ENCODE assay signal across 23 cellular contexts in the genomic region with DNA sequence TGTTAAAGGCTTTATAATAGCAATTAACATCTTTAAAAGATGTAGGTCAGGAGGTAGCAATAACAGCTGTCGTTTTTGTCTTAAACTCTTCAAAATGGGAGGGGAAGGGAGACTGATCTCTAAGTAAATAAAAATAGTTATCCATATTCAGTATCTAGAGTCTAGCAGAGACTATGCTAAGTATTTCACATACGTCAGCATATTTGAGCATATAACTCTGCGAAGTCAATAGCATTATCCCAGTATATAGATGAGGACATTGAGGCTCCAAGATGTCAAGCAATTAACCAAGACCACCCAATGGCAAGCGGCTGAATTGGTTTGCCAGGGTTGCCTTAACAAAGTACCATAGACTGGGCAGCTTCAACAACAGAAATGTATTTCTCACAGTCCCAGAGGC.
DNase-seq lines count a peak whose midpoint lies in the region; ATAC-seq, FAIRE-seq and TF ChIP-seq lines count a peak whose summit lies in the region.
"Had no signal": no experiment of that assay in that cellular context is flagged by ENCODE, and none has a peak within 500 bp of the region (broad histone marks: within the 10 kb centered on the region; RNA-seq: fewer than 3 reads in every experiment).

No MANE protein-coding gene starts in this region.

- no peak overlapping the region for H2BK20ac ChIP-seq in IMR-90 (ENCODE audit: low read depth, low read length)
- H2BK20ac ChIP-seq in H1 (ENCODE audit: low read length) = no peak overlapping the region

- H3K36me3 Mint-ChIP-seq in endothelial cell (ENCODE audit: low read depth, unreplicated experiment) = no peaks in the 10 kb centered on the region
- H3K36me3 Mint-ChIP-seq: CD8-positive, alpha-beta T cell had no signal

- H3K23ac ChIP-seq in IMR-90 (ENCODE audit: low read depth, low read length) (no peak overlapping the region), H1 (ENCODE audit: insufficient read length) (no peak overlapping the region), mesendoderm (ENCODE audit: low read length) (no peak overlapping the region)

- no peak for ATAC-seq in A549
- ATAC-seq in IMR-90 (ENCODE audit: low read depth) = no peak
- no peak for ATAC-seq in gastrocnemius medialis
- ATAC-seq: CD8-positive, alpha-beta T cell had no signal

- TF ChIP-seq RAD21 in A549 (conservative IDR thresholded peaks at IDR 0.05 in 1 of 2, IDR thresholded peaks at IDR 0.05 in 1 of 2) (no peak), IMR-90 (IDR thresholded peaks at IDR 0.05; ENCODE audit: low read length) (no peak), H1 (IDR thresholded peaks at IDR 0.05 in 1 of 2, conservative IDR thresholded peaks at IDR 0.05 in 1 of 2; ENCODE audit: low read depth in 2 of 2, low read length in 2 of 2) (no peak)

- peaks cover 2% of the 10 kb centered on the region for H3K27me3 Mint-ChIP-seq in endothelial cell (ENCODE audit: unreplicated experiment)
- H3K27me3 Mint-ChIP-seq: CD4-positive, alpha-beta T cell had no signal

- no peak overlapping the region for H2AK5ac ChIP-seq in IMR-90 (ENCODE audit: low read depth, low read length)
- H2AK5ac ChIP-seq in H1 (ENCODE audit: low read depth, low read length) = no peak overlapping the region
- no peak overlapping the region for H2AK5ac ChIP-seq in mesendoderm (ENCODE audit: low read length)

- peaks cover 2% of the 10 kb centered on the region; the same call in 1 of the 2 replicates for H3K9me1 ChIP-seq in IMR-90 (ENCODE audit: insufficient read depth, low read length)

- H4K91ac ChIP-seq in IMR-90 (ENCODE audit: insufficient read depth, low read depth, low read length) (no peak overlapping the region), H1 (replicated peaks; ENCODE audit: insufficient read length, low read length) (no peak overlapping the region)

- no peak overlapping the region for H4K8ac ChIP-seq in IMR-90 (ENCODE audit: low read depth in 2 of 2, low read length in 2 of 2)
- H4K8ac ChIP-seq in H1 (ENCODE audit: extremely low read depth, insufficient read depth, low read length) = no peak overlapping the region
- no peak overlapping the region for H4K8ac ChIP-seq in mesendoderm (ENCODE audit: low read depth, low read length)

- no peak overlapping the region for H2BK15ac ChIP-seq in IMR-90 (ENCODE audit: low read depth, low read length)
- no peak overlapping the region for H2BK15ac ChIP-seq in H1 (ENCODE audit: low read length)
- no peak overlapping the region for H2BK15ac ChIP-seq in mesendoderm (replicated peaks; ENCODE audit: low read depth)

- no peak overlapping the region for H3K56ac ChIP-seq in IMR-90 (ENCODE audit: extremely low read depth, insufficient read depth, low read length)
- no peak overlapping the region for H3K56ac ChIP-seq in H1 (replicated peaks; ENCODE audit: insufficient read length, low read depth, low read length)
- H3K56ac ChIP-seq in mesendoderm (ENCODE audit: low read length) = no peak overlapping the region

- H3K4me3 ChIP-seq in A549 = no peak overlapping the region
- no peak overlapping the region for H3K4me3 ChIP-seq in IMR-90 (ENCODE audit: insufficient read depth, low read depth, low read length)
- H3K4me3 ChIP-seq in H1 (ENCODE audit: extremely low read depth in 1 of 4, insufficient read depth in 2 of 4, low read depth in 3 of 4, low read length in 4 of 4) = no peak overlapping the region
- no peak overlapping the region for H3K4me3 ChIP-seq in mesendoderm (ENCODE audit: low read length)
- no peak overlapping the region for H3K4me3 ChIP-seq in gastrocnemius medialis
- H3K4me3 ChIP-seq: BLaER1 treated with 17β-estradiol and CSF1 and Interleukin-3, amounts not matched to agents 10 nM and 100 nM had no signal

- H2BK5ac ChIP-seq in IMR-90 (ENCODE audit: low read depth, low read length, poor library complexity, severe bottlenecking) = no peak overlapping the region
- H2BK5ac ChIP-seq in H1 (ENCODE audit: low read depth, low read length) = no peak overlapping the region
- H2BK5ac ChIP-seq in mesendoderm (ENCODE audit: low read length) = no peak overlapping the region

- no peak overlapping the region for H3K4ac ChIP-seq in IMR-90 (ENCODE audit: low read depth, low read length)
- no peak overlapping the region for H3K4ac ChIP-seq in H1 (replicated peaks; ENCODE audit: insufficient read length, low read depth, low read length)
- H3K4ac ChIP-seq in mesendoderm (ENCODE audit: low read depth, low read length) = peak overlapping the region; percentile 46

- no peaks in the 10 kb centered on the region for H3K9me3 Mint-ChIP-seq in endothelial cell (ENCODE audit: unreplicated experiment)
- H3K9me3 Mint-ChIP-seq: CD4-positive, alpha-beta T cell; CD8-positive, alpha-beta T cell had no signal

- WGBS in A549 (ENCODE audit: missing lambda C conversion rate) = 58% methylated on average over 4 of the region's 4 CpGs
- no CpG with 5 or more reads among the region's 4 CpGs for WGBS in IMR-90 (ENCODE audit: extremely low coverage in 2 of 2, insufficient read length in 1 of 2), 2 experiments
- 94% methylated on average over 4 of the region's 4 CpGs; no CpG with 5 or more reads in 1 of the 2 experiments for WGBS in H1 (ENCODE audit: extremely low coverage in 1 of 2, insufficient coverage in 1 of 2, insufficient read length in 1 of 2, insufficient replicate concordance in 2 of 2, low coverage in 1 of 2, low lambda C conversion rate in 2 of 2, missing lambda C conversion rate in 1 of 2), 2 experiments
- WGBS in mesendoderm (ENCODE audit: extremely low coverage, insufficient coverage, low lambda C conversion rate) = no CpG with 5 or more reads among the region's 4 CpGs

- no peak for FAIRE-seq in A549 (lab: Jason Lieb, UNC)
- FAIRE-seq in H1 (lab: Jason Lieb, UNC) = no peak
- FAIRE-seq: A204.1, D721Med, G401.6, GM12891, GM19239 had no signal

- H3K4me1 ChIP-seq in A549 (no peaks in the 10 kb centered on the region), IMR-90 (ENCODE audit: control insufficient read depth, insufficient read depth, low read length) (peaks cover 5% of the 10 kb centered on the region; the same call in 1 of the 2 replicates), H1 (replicated peaks in 1 of 4; ENCODE audit: control insufficient read depth in 3 of 4, insufficient read depth in 4 of 4, low read length in 3 of 4) (peaks cover 6 to 37% (median 28%) of the 10 kb centered on the region in 4 experiments; a peak in 6 of 7 replicates), mesendoderm (ENCODE audit: control insufficient read depth, low read depth, low read length) (peaks cover 8% of the 10 kb centered on the region), gastrocnemius medialis (no peaks in the 10 kb centered on the region)
- H3K4me1 ChIP-seq: BLaER1 treated with 17β-estradiol and CSF1 and Interleukin-3, amounts not matched to agents 10 nM and 100 nM; Caco-2 had no signal

- no peaks in the 10 kb centered on the region for H3K27me3 ChIP-seq in IMR-90 (ENCODE audit: control insufficient read depth, insufficient read depth, low read length)
- H3K27me3 ChIP-seq in H1 (replicated peaks in 1 of 4; ENCODE audit: control insufficient read depth in 3 of 4, extremely low read depth in 1 of 4, insufficient read depth in 3 of 4, low read length in 3 of 4) = 0 out of 7 replicates have a peak, but pooled peaks cover 0 to 2% (median 0%) of the 10 kb centered on the region in 4 experiments
- H3K27me3 ChIP-seq in mesendoderm (ENCODE audit: insufficient read depth, low read length, poor library complexity) = no peaks in the 10 kb centered on the region
- no peaks in the 10 kb centered on the region for H3K27me3 ChIP-seq in gastrocnemius medialis
- H3K27me3 ChIP-seq: BLaER1 treated with 17β-estradiol and CSF1 and Interleukin-3, amounts not matched to agents 10 nM and 100 nM had no signal

- H3K9me3 ChIP-seq in A549 (no peaks in the 10 kb centered on the region), IMR-90 (ENCODE audit: control insufficient read depth, insufficient read depth, low read length) (no peaks in the 10 kb centered on the region), H1 (ENCODE audit: insufficient read depth in 2 of 2, low read depth in 1 of 2, low read length in 1 of 2) (no peaks in the 10 kb centered on the region), gastrocnemius medialis (no peaks in the 10 kb centered on the region)
- H3K9me3 ChIP-seq: BLaER1 treated with 17β-estradiol and CSF1 and Interleukin-3, amounts not matched to agents 10 nM and 100 nM; Caco-2 had no signal

- no peak overlapping the region for H3K27ac ChIP-seq in A549
- H3K27ac ChIP-seq in IMR-90 (ENCODE audit: insufficient read depth, low read length) = no peak overlapping the region
- H3K27ac ChIP-seq in H1 (ENCODE audit: low read depth, low read length) = no peak overlapping the region
- no peak overlapping the region for H3K27ac ChIP-seq in mesendoderm (ENCODE audit: low read depth, low read length)
- no peak overlapping the region for H3K27ac ChIP-seq in gastrocnemius medialis
- H3K27ac ChIP-seq: BLaER1 treated with 17β-estradiol and CSF1 and Interleukin-3, amounts not matched to agents 10 nM and 100 nM; C4-2B had no signal

- H4K5ac ChIP-seq in IMR-90 (ENCODE audit: low read depth, low read length) = no peak overlapping the region
- H4K5ac ChIP-seq in H1 (ENCODE audit: insufficient read length, low read depth, low read length) = no peak overlapping the region
- no peak overlapping the region for H4K5ac ChIP-seq in mesendoderm (ENCODE audit: low read length)

- H3K14ac ChIP-seq in IMR-90 (replicated peaks; ENCODE audit: low read depth, low read length) = no peak overlapping the region
- no peak overlapping the region for H3K14ac ChIP-seq in H1 (ENCODE audit: insufficient read length)

- H2AFZ ChIP-seq in IMR-90 (replicated peaks; ENCODE audit: low read length, poor library complexity) (no peak overlapping the region), H1 (ENCODE audit: low read length) (no peak overlapping the region)

- H3K79me2 ChIP-seq in H1 (ENCODE audit: control insufficient read depth in 1 of 2, insufficient read depth in 2 of 2, low read length in 2 of 2) (no peaks in the 10 kb centered on the region), mesendoderm (ENCODE audit: control insufficient read depth, insufficient read depth, low read length) (no peaks in the 10 kb centered on the region)

- H3K79me1 ChIP-seq in IMR-90 (ENCODE audit: low read depth in 1 of 2, low read length in 2 of 2) (no peaks in the 10 kb centered on the region), H1 (ENCODE audit: low read depth, low read length) (no peaks in the 10 kb centered on the region), mesendoderm (ENCODE audit: low read length) (no peaks in the 10 kb centered on the region)

- H3K4me2 ChIP-seq in A549 (no peak overlapping the region), IMR-90 (ENCODE audit: low read depth, low read length) (no peak overlapping the region), H1 (ENCODE audit: insufficient read depth in 1 of 2, low read depth in 2 of 2, low read length in 2 of 2) (no peak overlapping the region), mesendoderm (ENCODE audit: low read length) (no peak overlapping the region)
- H3K4me2 ChIP-seq: BLaER1 treated with 17β-estradiol and CSF1 and Interleukin-3, amounts not matched to agents 10 nM and 100 nM had no signal

- no peak for TF ChIP-seq EP300 in A549 (IDR thresholded peaks at IDR 0.05)
- TF ChIP-seq EP300 in H1 (IDR thresholded peaks at IDR 0.05; ENCODE audit: borderline replicate concordance in 1 of 2, low read depth in 2 of 2, low read length in 2 of 2) = no peak

- no peak overlapping the region for H2BK120ac ChIP-seq in IMR-90 (ENCODE audit: low read depth, low read length)
- no peak overlapping the region for H2BK120ac ChIP-seq in H1 (replicated peaks; ENCODE audit: low read depth, low read length)
- no peak overlapping the region for H2BK120ac ChIP-seq in mesendoderm (ENCODE audit: low read depth, low read length)

- no peak overlapping the region for H3K27ac Mint-ChIP-seq in endothelial cell (ENCODE audit: unreplicated experiment)
- H3K27ac Mint-ChIP-seq: B cell; CD4-positive, alpha-beta T cell; CD8-positive, alpha-beta T cell had no signal

- in situ Hi-C loops in IMR-90 (cut with MboI; ENCODE audit: low sequenced_read_pairs) = no loop called here
- in situ Hi-C loops in gastrocnemius medialis (cut with MboI; ENCODE audit: low sequenced_read_pairs in 4 of 4) = no loop called here

- H3K18ac ChIP-seq in IMR-90 (ENCODE audit: low read depth, low read length) (no peak overlapping the region), H1 (ENCODE audit: extremely low read depth, low read length) (no peak overlapping the region), mesendoderm (ENCODE audit: low read length) (no peak overlapping the region)

- H2AK9ac ChIP-seq in IMR-90 (replicated peaks; ENCODE audit: low read depth, low read length, poor library complexity) = no peak overlapping the region

- H3K4me1 Mint-ChIP-seq in endothelial cell (ENCODE audit: unreplicated experiment) = peaks cover 16% of the 10 kb centered on the region

- TF ChIP-seq POLR2A in A549 (IDR thresholded peaks at IDR 0.05; ENCODE audit: low read length) (no peak), IMR-90 (IDR thresholded peaks at IDR 0.05; ENCODE audit: low read depth, low read length) (no peak), H1 (IDR thresholded peaks at IDR 0.05; ENCODE audit: control extremely low read depth in 1 of 2, low read depth in 2 of 2, low read length in 2 of 2) (no peak), gastrocnemius medialis (IDR thresholded peaks at IDR 0.05) (no peak)

- intact Hi-C loops in IMR-90 (cut with micrococcal nuclease) = no loop called here
- intact Hi-C loops in gastrocnemius medialis (cut with DNase I; ENCODE audit: low total_unique reads) = no loop called here

- no TSS peak for BruUV-seq in IMR-90 (replicated peaks; lab: Mats Ljungman, UMichigan)

- POLR2A ChIA-PET in A549 (lab: Yijun Ruan, JAX) (no interaction called here), IMR-90 (lab: Charles Lee; ENCODE audit: unreplicated experiment) (no interaction called here), H1 (lab: Charles Lee; ENCODE audit: partially characterized antibody) (no interaction called here)

- no peaks in the 10 kb centered on the region for H4K20me1 ChIP-seq in IMR-90 (ENCODE audit: insufficient read depth, low read length)
- H4K20me1 ChIP-seq in H1 (replicated peaks in 1 of 2; ENCODE audit: control insufficient read depth in 1 of 2, insufficient read depth in 2 of 2, low read length in 2 of 2) = no peaks in the 10 kb centered on the region
- H4K20me1 ChIP-seq: BLaER1 treated with 17β-estradiol and CSF1 and Interleukin-3, amounts not matched to agents 10 nM and 100 nM had no signal

- DNase-seq in A549 (ENCODE audit: low read depth in 1 of 2, low spot score in 1 of 2) = no peak
- no peak for DNase-seq in IMR-90
- DNase-seq in H1 (ENCODE audit: low read depth in 1 of 2, low spot score in 2 of 2) = no peak
- no peak for DNase-seq in mesendoderm
- no peak for DNase-seq in cortex of kidney (lab: John Stamatoyannopoulos, UW)
- no peak for DNase-seq in gastrocnemius medialis
- no peak for DNase-seq in endothelial cell (ENCODE audit: low spot score)
- DNase-seq: 8988T; AML-193; Caco-2; Calu3; CD4-positive, alpha-beta T cell; CD8-positive, alpha-beta T cell; DMS79 treated with DMSO at 0.1 percent for 48 hours; GF-D8 had no signal

- H3K23me2 ChIP-seq in H1 (ENCODE audit: low read depth, low read length) = no peaks in the 10 kb centered on the region

- no peak overlapping the region for H2BK12ac ChIP-seq in H1 (ENCODE audit: low read depth, low read length)

- no peak for TF ChIP-seq CTCF in A549 (IDR thresholded peaks at IDR 0.05)
- no peak for TF ChIP-seq CTCF in IMR-90 (conservative IDR thresholded peaks at IDR 0.05; ENCODE audit: low read depth, low read length)
- no peak for TF ChIP-seq CTCF in H1 (IDR thresholded peaks at IDR 0.05; ENCODE audit: control extremely low read depth in 1 of 3, insufficient read depth in 1 of 3, low read depth in 1 of 3, low read length in 3 of 3)
- no peak for TF ChIP-seq CTCF in gastrocnemius medialis (IDR thresholded peaks at IDR 0.05 in 4 of 5, conservative IDR thresholded peaks at IDR 0.05 in 1 of 5)
- no peak for TF ChIP-seq CTCF in endothelial cell (IDR thresholded peaks at IDR 0.05; ENCODE audit: unreplicated experiment)

- dilution Hi-C loops in IMR-90 (cut with HindIII; ENCODE audit: low sequenced_read_pairs, unreplicated experiment) = no loop called here

- H3K9ac ChIP-seq in IMR-90 (ENCODE audit: low read depth, low read length) = no peak overlapping the region
- no peak overlapping the region for H3K9ac ChIP-seq in H1 (replicated peaks in 1 of 4; ENCODE audit: extremely low read depth in 1 of 4, low read depth in 3 of 4, low read length in 3 of 4)
- no peak overlapping the region for H3K9ac ChIP-seq in mesendoderm (ENCODE audit: low read length)
- H3K9ac ChIP-seq: BLaER1 treated with 17β-estradiol and CSF1 and Interleukin-3, amounts not matched to agents 10 nM and 100 nM had no signal

- no peak overlapping the region for H3K4me3 Mint-ChIP-seq in endothelial cell (ENCODE audit: unreplicated experiment)
- H3K4me3 Mint-ChIP-seq: B cell; CD4-positive, alpha-beta T cell; CD8-positive, alpha-beta T cell had no signal

- H3K36me3 ChIP-seq in IMR-90 (ENCODE audit: control insufficient read depth, insufficient read depth, low read length) = no peaks in the 10 kb centered on the region
- no peaks in the 10 kb centered on the region for H3K36me3 ChIP-seq in H1 (ENCODE audit: control insufficient read depth in 2 of 4, insufficient read depth in 4 of 4, low read length in 3 of 4)
- H3K36me3 ChIP-seq in mesendoderm (ENCODE audit: control insufficient read depth, insufficient read depth, low read length) = no peaks in the 10 kb centered on the region
- H3K36me3 ChIP-seq in gastrocnemius medialis = no peaks in the 10 kb centered on the region
- H3K36me3 ChIP-seq: BLaER1 treated with 17β-estradiol and CSF1 and Interleukin-3, amounts not matched to agents 10 nM and 100 nM had no signal

- CTCF ChIA-PET in A549 (lab: Yijun Ruan, JAX) (no interaction called here), IMR-90 (lab: Yijun Ruan, JAX) (no interaction called here), H1 (lab: Charles Lee; ENCODE audit: partially characterized antibody) (no interaction called here)

Comparison
In these comparisons a context has a peak if more than half of its experiments do, and no peak if none do; other contexts are left out.
1. Of the 18 proteins assayed by ChIP-seq in both H1 and A549: peak only in H1: none; only in A549: none; in both: MAFK; in neither: 17.